In the genomic region with DNA sequence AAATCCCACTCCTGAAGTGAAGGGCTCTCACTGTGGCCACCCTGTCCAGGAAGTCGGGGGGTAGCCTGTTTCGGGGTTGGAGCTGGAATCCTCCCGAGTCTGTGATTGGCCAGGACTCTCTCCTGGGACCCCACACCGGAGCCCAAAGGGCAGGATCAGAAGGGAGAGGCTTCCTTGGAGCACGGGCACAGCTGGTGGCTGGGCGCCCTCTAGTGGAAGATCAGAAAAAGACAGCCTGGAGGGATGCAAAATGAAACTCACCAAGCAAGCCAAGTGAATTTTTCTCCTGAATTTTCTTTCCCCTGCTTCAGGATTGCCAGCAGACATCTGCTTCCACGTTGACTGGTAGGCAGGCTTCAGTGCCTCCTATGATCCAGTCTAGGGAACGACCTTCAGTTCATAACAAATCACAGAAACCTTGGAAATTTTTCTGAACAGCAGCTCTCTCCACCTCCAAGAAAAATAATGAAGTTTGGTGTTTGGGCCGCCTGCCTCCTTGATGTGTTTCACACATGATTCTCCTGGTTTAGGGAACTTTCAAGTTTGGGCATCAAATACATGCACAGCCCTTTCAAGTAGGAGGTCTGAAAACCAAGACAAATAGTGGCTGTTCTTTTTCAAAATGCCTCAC, we compare ENCODE assay signal across 8 cellular contexts.
DNase-seq lines count a peak whose midpoint lies in the region; ATAC-seq and TF ChIP-seq lines count a peak whose summit lies in the region.

No MANE protein-coding gene starts in this region.

- H3K27me3 ChIP-seq in heart right ventricle: peaks cover 0 to 13% (median 0%) of the 10 kb centered on the region in 7 donors

- no peak overlapping the region for H3K9ac ChIP-seq in SK-N-MC (ENCODE audit: insufficient read length)

- intact Hi-C loops in heart right ventricle (cut with DNase I): loop anchor here in 7 of 10 donors (2.0 to 10.0 kb wide), 9 partner anchors 631 to 1331 kb away; no protein-coding TSS in a partner anchor

- H3K27ac ChIP-seq in SK-N-MC (no peak overlapping the region), heart right ventricle (no peak overlapping the region)

- H3K4me3 ChIP-seq in LNCaP clone FGC (ENCODE audit: low read depth, low read length): no peak overlapping the region
- 0 out of 2 replicates have a peak overlapping the region, but pooled peaks have one; percentile 3 for H3K4me3 ChIP-seq in SK-N-MC
- H3K4me3 ChIP-seq in heart right ventricle: no peak overlapping the region

- peak; percentile 65 for DNase-seq in EH (ENCODE audit: low read depth)
- DNase-seq in LNCaP clone FGC (ENCODE audit: low read depth): no peak
- DNase-seq in SK-N-MC (ENCODE audit: low read depth, low spot score): peak; percentile 18
- peak; percentile 21 for DNase-seq in activated naive CD8-positive, alpha-beta T cell treated with anti-CD3 and anti-CD28 coated beads, Interleukin-2, amount 50 U/mL, for 16 hours (ENCODE audit: low read depth, low spot score)
- DNase-seq in heart right ventricle: peak; percentile 35 to 60
- DNase-seq in renal cortical epithelial cell (ENCODE audit: low read depth): peak; percentile 16

- H3K36me3 ChIP-seq in SK-N-MC (ENCODE audit: insufficient read depth, low read length) (no peaks in the 10 kb centered on the region), heart right ventricle (no peaks in the 10 kb centered on the region)

- ATAC-seq in heart right ventricle (peak; percentile 44 to 73 (median 62)), HG03159 (IDR thresholded peaks at IDR 0.05; ENCODE audit: unreplicated experiment) (no peak), GM18502 (IDR thresholded peaks at IDR 0.05; ENCODE audit: poor library complexity, unreplicated experiment) (no peak)

- peak; percentile 88 for TF ChIP-seq CTCF in LNCaP clone FGC (IDR thresholded peaks at IDR 0.05; ENCODE audit: control insufficient read depth, extremely low read depth, insufficient read depth)
- peak; percentile 86 to 96 (median 93) for TF ChIP-seq CTCF in heart right ventricle (IDR thresholded peaks at IDR 0.05)

- peaks cover 0 to 12% (median 3%) of the 10 kb centered on the region in 9 donors for H3K4me1 ChIP-seq in heart right ventricle

- WGBS in heart right ventricle, 2 donors: 6 to 8% methylated on average over 9 of the region's 9 CpGs

- H3K9me3 ChIP-seq in SK-N-MC (ENCODE audit: low read depth, low read length) (no peaks in the 10 kb centered on the region), heart right ventricle (no peaks in the 10 kb centered on the region)

Comparison
In these comparisons a context has a peak if more than half of its experiments do, and no peak if none do; other contexts are left out.
1. ATAC-seq: peak in heart right ventricle (8 of 8); none in HG03159 (single experiment) and GM18502 (single experiment).